Comparison of ENCODE assay signal across 9 cellular contexts in genomic region chr18:13266208-13267100, GRCh38. TPM values are rescaled to one million over a fixed set of nuclear protein-coding genes. Genes with fewer than 3 reads are reported as not detected.
DNase-seq lines count a peak whose midpoint lies in the region; ATAC-seq, FAIRE-seq and TF ChIP-seq lines count a peak whose summit lies in the region.
"Had no signal": no experiment of that assay in that cellular context is flagged by ENCODE, and none has a peak within 500 bp of the region (broad histone marks: within the 10 kb centered on the region; RNA-seq: fewer than 3 reads in every experiment).

No MANE protein-coding gene starts in this region.

- H3K9me3 Mint-ChIP-seq in activated CD4-positive, alpha-beta memory T cell treated with anti-CD3 and anti-CD28 coated beads, Interleukin-2, amount 10 ng/mL, durations not matched to agents 7 days and 5 days = no peaks in the 10 kb centered on the region
- no peaks in the 10 kb centered on the region for H3K9me3 Mint-ChIP-seq in brain

- H3K4me1 ChIP-seq in muscle layer of duodenum (ENCODE audit: control insufficient read depth in 1 of 2, insufficient read depth in 2 of 2, low read length in 2 of 2) = peaks cover 26 to 67% of the 10 kb centered on the region in 2 donors
- peaks cover 88% of the 10 kb centered on the region for H3K4me1 ChIP-seq in stomach smooth muscle (ENCODE audit: control insufficient read depth, insufficient read depth, low read length)

- DNase-seq in activated CD4-positive, alpha-beta memory T cell treated with anti-CD3 and anti-CD28 coated beads, Interleukin-2, amount 10 ng/mL, durations not matched to agents 7 days and 5 days = peak; percentile 44
- no peak for DNase-seq in GM19239 (ENCODE audit: insufficient read length, low spot score)
- no peak for DNase-seq in cerebellar nuclear complex (lab: John Stamatoyannopoulos, UW)

- H3K36me3 Mint-ChIP-seq in activated CD4-positive, alpha-beta memory T cell treated with anti-CD3 and anti-CD28 coated beads, Interleukin-2, amount 10 ng/mL, durations not matched to agents 7 days and 5 days (ENCODE audit: low read depth) = no peaks in the 10 kb centered on the region
- no peaks in the 10 kb centered on the region for H3K36me3 Mint-ChIP-seq in brain

- peak overlapping the region; percentile 49 for H3K27ac ChIP-seq in muscle layer of duodenum (ENCODE audit: low read length)
- H3K27ac ChIP-seq in stomach smooth muscle (ENCODE audit: low read length) = peak overlapping the region; percentile 86

- H3K4me3 Mint-ChIP-seq in activated CD4-positive, alpha-beta memory T cell treated with anti-CD3 and anti-CD28 coated beads, Interleukin-2, amount 10 ng/mL, durations not matched to agents 7 days and 5 days = peak overlapping the region; percentile 58
- H3K4me3 Mint-ChIP-seq in brain = no peak overlapping the region

- H3K27me3 ChIP-seq in muscle layer of duodenum (ENCODE audit: low read depth, low read length) = no peaks in the 10 kb centered on the region
- H3K27me3 ChIP-seq in stomach smooth muscle (ENCODE audit: control insufficient read depth in 1 of 2, insufficient read depth in 2 of 2, low read length in 2 of 2) = no peaks in the 10 kb centered on the region

- H3K9me3 ChIP-seq in muscle layer of duodenum (ENCODE audit: control insufficient read depth in 1 of 2, low read length in 2 of 2) (no peaks in the 10 kb centered on the region), stomach smooth muscle (ENCODE audit: control insufficient read depth in 2 of 2, low read length in 2 of 2) (no peaks in the 10 kb centered on the region)

- FAIRE-seq in GM19239 (lab: Jason Lieb, UNC) = no peak

- no peak for TF ChIP-seq CTCF in brain (conservative IDR thresholded peaks at IDR 0.05)

- H3K27ac Mint-ChIP-seq in activated CD4-positive, alpha-beta memory T cell treated with anti-CD3 and anti-CD28 coated beads, Interleukin-2, amount 10 ng/mL, durations not matched to agents 7 days and 5 days = peak overlapping the region; percentile 73
- H3K27ac Mint-ChIP-seq in brain = peak overlapping the region in 4 of 5 experiments; percentile 5 to 91 (median 28)

- no peaks in the 10 kb centered on the region for H3K36me3 ChIP-seq in muscle layer of duodenum (ENCODE audit: control insufficient read depth in 1 of 2, insufficient read depth in 2 of 2, low read length in 2 of 2)
- H3K36me3 ChIP-seq in stomach smooth muscle (ENCODE audit: control insufficient read depth in 2 of 2, insufficient read depth in 2 of 2, low read length in 2 of 2) = no peaks in the 10 kb centered on the region

- peak overlapping the region; percentile 39 to 72 for H3K9ac ChIP-seq in stomach smooth muscle (ENCODE audit: low read length in 2 of 2)

- ATAC-seq in HG02885 (IDR thresholded peaks at IDR 0.05; ENCODE audit: poor library complexity, unreplicated experiment) = no peak
- ATAC-seq in HG03439 (IDR thresholded peaks at IDR 0.05; ENCODE audit: unreplicated experiment) = no peak

- H3K27me3 Mint-ChIP-seq in activated CD4-positive, alpha-beta memory T cell treated with anti-CD3 and anti-CD28 coated beads, Interleukin-2, amount 10 ng/mL, durations not matched to agents 7 days and 5 days = no peaks in the 10 kb centered on the region
- no peaks in the 10 kb centered on the region for H3K27me3 Mint-ChIP-seq in brain

- peaks cover 54% of the 10 kb centered on the region for H3K4me1 Mint-ChIP-seq in activated CD4-positive, alpha-beta memory T cell treated with anti-CD3 and anti-CD28 coated beads, Interleukin-2, amount 10 ng/mL, durations not matched to agents 7 days and 5 days
- peaks cover 53% of the 10 kb centered on the region for H3K4me1 Mint-ChIP-seq in brain

- POLR2A ChIA-PET in activated CD4-positive, alpha-beta memory T cell treated with anti-CD3 and anti-CD28 coated beads, Interleukin-2, amount 10 ng/mL, durations not matched to agents 7 days and 5 days (lab: Charles Lee) = interaction anchor here (1.0 to 3.0 kb wide), 7 partner anchors 9 to 342 kb away, joined by 3 to 15 read pairs (median 6); no protein-coding TSS in a partner anchor

- CTCF ChIA-PET in activated CD4-positive, alpha-beta memory T cell treated with anti-CD3 and anti-CD28 coated beads, Interleukin-2, amount 10 ng/mL, durations not matched to agents 7 days and 5 days (lab: Charles Lee) = interaction anchor here (1.0 to 2.9 kb wide), 2 partner anchors 13 to 50 kb away, joined by 3 to 11 read pairs; no protein-coding TSS in a partner anchor

- H3K4me3 ChIP-seq in muscle layer of duodenum (ENCODE audit: low read depth in 1 of 2, low read length in 2 of 2) (no peak overlapping the region), stomach smooth muscle (ENCODE audit: low read length in 2 of 2) (peak overlapping the region; percentile 39 to 62)

RNA-seq across cellular contexts. Expression of gene LDLRAD4, which starts 47.9 kb away (rescaled TPM):
- total RNA-seq in activated CD4-positive, alpha-beta memory T cell treated with anti-CD3 and anti-CD28 coated beads, Interleukin-2, amount 10 ng/mL, durations not matched to agents 7 days and 5 days = 10 to 100 TPM; 19.1 to 22.4 TPM
- 20.2 TPM for polyA plus RNA-seq in brain (ENCODE audit: insufficient read depth, low read depth, low replicate concordance)
- total RNA-seq: fibroblast of lung had no signal
- polyA plus RNA-seq: fibroblast of lung had no signal

Comparison
In these comparisons a context has a peak if more than half of its experiments do, and no peak if none do; other contexts are left out.
1. H3K4me3 ChIP-seq: peak in stomach smooth muscle (2 of 2); none in muscle layer of duodenum (0 of 2).